ENCODE assay signal across 8 cellular contexts in the genomic region with DNA sequence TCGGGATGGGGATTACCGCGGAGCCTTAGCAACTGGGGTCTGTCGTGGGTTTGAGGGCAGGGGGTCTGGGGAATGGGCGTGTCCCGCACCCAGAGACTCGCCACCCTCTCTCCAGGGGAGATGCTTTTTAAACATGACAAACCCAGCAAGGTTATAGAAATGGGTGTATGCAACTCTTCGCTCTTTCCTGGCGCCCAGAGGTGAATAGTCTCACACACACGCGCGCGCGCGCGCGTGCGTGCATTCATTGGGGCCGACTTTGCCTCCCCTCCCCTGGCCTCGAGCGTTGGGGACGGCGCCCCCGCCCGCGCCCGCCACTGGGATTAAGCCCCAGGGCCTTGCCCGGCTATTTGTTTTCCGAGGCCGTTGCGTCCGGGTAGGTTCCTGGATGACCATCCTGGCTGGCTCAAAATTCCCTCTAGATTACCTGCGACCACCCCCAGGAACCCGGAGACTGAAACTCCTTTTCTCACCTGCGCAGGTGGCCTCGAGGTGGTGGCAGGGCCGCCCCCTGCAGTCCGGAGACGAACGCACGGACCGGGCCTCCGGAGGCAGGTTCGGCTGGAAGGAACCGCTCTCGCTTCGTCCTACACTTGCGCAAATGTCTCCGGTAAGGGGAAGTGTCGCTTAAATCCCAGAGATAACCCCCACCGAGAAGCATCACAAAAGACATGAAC. TPM values are rescaled to one million over a fixed set of nuclear protein-coding genes. Genes with fewer than 3 reads are reported as not detected.
DNase-seq lines count a peak whose midpoint lies in the region; TF ChIP-seq lines count a peak whose summit lies in the region.

No MANE protein-coding gene starts in this region.

- H3K4me1 ChIP-seq in GM23248 (ENCODE audit: insufficient read depth) (no peaks in the 10 kb centered on the region), esophagus (ENCODE audit: control insufficient read depth in 2 of 2, insufficient read depth in 2 of 2, low read length in 1 of 2) (no peaks in the 10 kb centered on the region)

- 9 to 13% methylated on average over 51 of the region's 51 CpGs for WGBS in GM23248 (ENCODE audit: low coverage in 1 of 2, low lambda C conversion rate in 2 of 2, missing lambda C conversion rate in 2 of 2), 2 experiments
- 3 to 8% methylated on average over 51 of the region's 51 CpGs for WGBS in esophagus, 2 donors

- in situ Hi-C loops in GM23248 (cut with MboI): no loop called here

- H3K27ac Mint-ChIP-seq in nephron progenitor cell: no peak overlapping the region

- H3K27me3 ChIP-seq in GM23248 (replicated peaks; ENCODE audit: insufficient read depth): peaks cover 41% of the 10 kb centered on the region
- no peaks in the 10 kb centered on the region for H3K27me3 ChIP-seq in esophagus (ENCODE audit: control insufficient read depth in 1 of 2, insufficient read depth in 2 of 2, low read length in 2 of 2)

- H4K20me1 ChIP-seq in GM23248 (ENCODE audit: insufficient read depth): no peaks in the 10 kb centered on the region

- H3K9me2 ChIP-seq in GM23248 (ENCODE audit: insufficient read depth): no peaks in the 10 kb centered on the region

- H3K27me3 Mint-ChIP-seq in nephron progenitor cell (ENCODE audit: low read depth, poor library complexity): peaks cover 69% of the 10 kb centered on the region

- H3K4me3 Mint-ChIP-seq in nephron progenitor cell: peak overlapping the region; percentile 80

- no peaks in the 10 kb centered on the region for H3K36me3 Mint-ChIP-seq in nephron progenitor cell (ENCODE audit: low read depth)

- peaks cover 16% of the 10 kb centered on the region for H3K4me1 Mint-ChIP-seq in nephron progenitor cell

- H3K9ac ChIP-seq in GM23248: no peak overlapping the region

- peak overlapping the region; percentile 60 for H3K4me3 ChIP-seq in GM23248
- H3K4me3 ChIP-seq in esophagus (ENCODE audit: low read depth in 1 of 2, low read length in 2 of 2): peak overlapping the region; percentile 60 to 69

- no peak for TF ChIP-seq CTCF in nephron progenitor cell (IDR thresholded peaks at IDR 0.05)

- no peaks in the 10 kb centered on the region for H3K9me3 ChIP-seq in GM23248 (ENCODE audit: low read depth)
- H3K9me3 ChIP-seq in esophagus (ENCODE audit: control insufficient read depth in 2 of 2, insufficient read depth in 1 of 2, low read depth in 1 of 2, low read length in 1 of 2): no peaks in the 10 kb centered on the region

- peak overlapping the region; percentile 54 for H2AFZ ChIP-seq in GM23248

- no peaks in the 10 kb centered on the region for H3K79me2 ChIP-seq in GM23248 (ENCODE audit: insufficient read depth)

- H3K4me2 ChIP-seq in GM23248 (ENCODE audit: unreplicated experiment): peak overlapping the region; percentile 50

- no peaks in the 10 kb centered on the region for H3F3A ChIP-seq in GM23248 (ENCODE audit: insufficient read depth)

- H3K27ac ChIP-seq in GM23248 (no peak overlapping the region), esophagus (ENCODE audit: low read depth in 2 of 2, low read length in 1 of 2) (no peak overlapping the region)

- DNase-seq in DMS53 treated with DMSO at 0.1 percent for 48 hours (lab: John Stamatoyannopoulos, UW; ENCODE audit: unreplicated experiment) (peak; percentile 32), GM23248 (peak; percentile 25), NCI-H2029 (lab: John Stamatoyannopoulos, UW) (peak; percentile 31), nephron progenitor cell (peak; percentile 42), dedifferentiated amniotic fluid mesenchymal stem cell (ENCODE audit: extremely low spot score) (no peak), SK-N-DZ (ENCODE audit: low spot score) (no peak)
- peak; percentile 67 for DNase-seq in activated CD8-positive, alpha-beta memory T cell treated with anti-CD3 and anti-CD28 coated beads for 24 hours

- H3K9me3 Mint-ChIP-seq in nephron progenitor cell: peaks cover 5% of the 10 kb centered on the region

- H3K36me3 ChIP-seq in GM23248 (ENCODE audit: low read depth) (no peaks in the 10 kb centered on the region), esophagus (ENCODE audit: control insufficient read depth in 2 of 2, insufficient read depth in 2 of 2, low read length in 1 of 2) (no peaks in the 10 kb centered on the region)

RNA-seq across cellular contexts. Expression of a gene that starts 0.8 kb away (rescaled TPM):
- total RNA-seq in GM23248 (2014; rRNA removed; shearing (Covaris generic)): 0.13 and 0.76 TPM in 2 replicates
- polyA plus RNA-seq in GM23248 (2016; fragmentation: Nextera tagmentation; extraction: Ambion mirVana) (0.44 and 0.73 TPM in 2 replicates), esophagus (1 to 10 TPM in 1 of 2 donors, under 1 TPM in 1; 0.69 to 2.1 TPM)
- 0.28 and 1.1 TPM in 2 replicates for polyA plus RNA-seq in SK-N-DZ (2014; cell fraction: cytosol; rRNA removed)
- 0.23 TPM in 1 of 2 replicates, not detected in the other for polyA plus RNA-seq in SK-N-DZ (2014; cell fraction: nucleus; rRNA removed)

Comparison
In these comparisons a context has a peak if more than half of its experiments do, and no peak if none do; other contexts are left out.
1. DNase-seq: peak in DMS53 treated with DMSO at 0.1 percent for 48 hours (single experiment), GM23248 (single experiment), NCI-H2029 (single experiment), activated CD8-positive, alpha-beta memory T cell treated with anti-CD3 and anti-CD28 coated beads for 24 hours (single experiment) and nephron progenitor cell (single experiment); none in dedifferentiated amniotic fluid mesenchymal stem cell (single experiment) and SK-N-DZ (single experiment).